8 cellular contexts compared by ENCODE assay signal in the genomic region with DNA sequence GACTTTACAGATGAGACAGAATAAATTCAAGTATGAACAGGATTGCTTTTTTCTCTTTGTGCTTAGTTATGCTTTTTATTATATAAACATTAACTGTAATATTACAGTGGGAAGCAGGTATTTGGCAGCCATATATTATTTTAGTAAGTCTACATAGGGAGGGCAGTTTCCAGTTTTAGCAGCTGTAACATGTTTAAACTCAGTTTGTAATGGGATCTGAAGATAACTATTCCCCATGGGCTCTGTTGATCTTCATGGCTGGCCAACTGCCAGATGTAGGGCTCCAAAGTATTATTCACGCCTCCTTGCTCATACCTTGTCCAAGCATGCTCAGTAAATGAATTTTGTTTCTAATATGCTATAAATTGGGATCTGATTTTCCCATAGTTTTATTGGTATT.
DNase-seq lines count a peak whose midpoint lies in the region; ATAC-seq, FAIRE-seq and TF ChIP-seq lines count a peak whose summit lies in the region.

No MANE protein-coding gene starts in this region.

- no peaks in the 10 kb centered on the region for H3K27me3 ChIP-seq in bronchial epithelial cell (ENCODE audit: control insufficient read depth, insufficient read depth, low read length)
- no peaks in the 10 kb centered on the region for H3K27me3 ChIP-seq in muscle layer of duodenum (ENCODE audit: low read depth, low read length)

- H3K27ac ChIP-seq in muscle layer of duodenum (ENCODE audit: low read length): peak overlapping the region; percentile 84

- TF ChIP-seq CTCF in bronchial epithelial cell (IDR thresholded peaks at IDR 0.05; ENCODE audit: insufficient read depth, low read length, severe bottlenecking): no peak

- peaks cover 10% of the 10 kb centered on the region for H3K36me3 ChIP-seq in bronchial epithelial cell (ENCODE audit: control insufficient read depth, insufficient read depth, low read length)
- H3K36me3 ChIP-seq in muscle layer of duodenum (ENCODE audit: control insufficient read depth in 1 of 2, insufficient read depth in 2 of 2, low read length in 2 of 2): peaks cover 22 to 35% of the 10 kb centered on the region in 2 donors

- peaks cover 32 to 48% of the 10 kb centered on the region in 2 donors for H3K4me1 ChIP-seq in muscle layer of duodenum (ENCODE audit: control insufficient read depth in 1 of 2, insufficient read depth in 2 of 2, low read length in 2 of 2)

- peak; percentile 33 for DNase-seq in ELR (ENCODE audit: low read depth)
- peak; percentile 70 for DNase-seq in NCI-H226
- DNase-seq in bronchial epithelial cell (ENCODE audit: low read depth): peak; percentile 95
- DNase-seq in NCI-H1048 (lab: John Stamatoyannopoulos, UW): no peak
- no peak for DNase-seq in HUDEP-2 (lab: John Stamatoyannopoulos, UW; ENCODE audit: unreplicated experiment in 76 of 76)
- no peak for DNase-seq in left lobe of liver (ENCODE audit: low spot score)

- no peaks in the 10 kb centered on the region for H3K9me3 ChIP-seq in muscle layer of duodenum (ENCODE audit: control insufficient read depth in 1 of 2, low read length in 2 of 2)

- no peak overlapping the region for H3K4me3 ChIP-seq in bronchial epithelial cell (ENCODE audit: low read depth, low read length)
- H3K4me3 ChIP-seq in muscle layer of duodenum (ENCODE audit: low read depth in 1 of 2, low read length in 2 of 2): no peak overlapping the region

- ATAC-seq in HG03565 (IDR thresholded peaks at IDR 0.05; ENCODE audit: unreplicated experiment) (no peak), left lobe of liver (no peak)

- FAIRE-seq in bronchial epithelial cell (lab: Jason Lieb, UNC): no peak

Comparison
In these comparisons a context has a peak if more than half of its experiments do, and no peak if none do; other contexts are left out.
1. DNase-seq: peak in ELR (single experiment), NCI-H226 (single experiment) and bronchial epithelial cell (single experiment); none in NCI-H1048 (single experiment), HUDEP-2 (0 of 76) and left lobe of liver (single experiment).